In the genomic region with DNA sequence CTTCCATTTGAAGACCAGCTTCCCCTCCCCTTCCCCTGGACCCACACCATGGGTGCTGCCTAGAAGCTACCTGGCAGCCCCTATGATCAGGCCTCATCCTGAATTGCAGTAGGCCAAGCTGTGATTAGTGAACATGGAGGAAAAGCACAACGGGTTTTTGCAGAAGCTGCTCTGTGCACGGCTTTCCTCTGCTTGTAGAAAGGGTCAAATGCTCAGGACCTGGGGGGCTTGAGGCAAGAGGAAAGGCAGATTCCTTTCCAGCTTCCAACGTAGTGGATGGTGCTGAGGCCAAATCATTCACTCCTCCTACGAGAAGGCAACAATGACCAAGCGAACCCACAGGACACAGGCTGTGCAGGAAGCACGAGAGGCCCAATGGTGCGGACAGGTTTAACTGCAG, we compare ENCODE assay signal across 33 cellular contexts.
"Had no signal": no experiment of that assay in that cellular context is flagged by ENCODE, and none has a peak within 500 bp of the region (broad histone marks: within the 10 kb centered on the region; RNA-seq: fewer than 3 reads in every experiment).

No MANE protein-coding gene starts in this region.

- H3K4me1 Mint-ChIP-seq: immature natural killer cell, mesothelial cell of epicardium, naive B cell, neural crest cell had no signal

- H3K9me3 Mint-ChIP-seq: natural killer cell treated with Interleukin-12 subunit alpha and Interleukin-12 subunit beta and Interleukin-15 and Interleukin-18, amount 100 ng/mL, for 72 hours; neural crest cell had no signal

- H3K9me3 ChIP-seq: neutrophil, testis, tibial artery had no signal

- H3K9ac ChIP-seq: parathyroid adenoma had no signal

- H3K4me1 ChIP-seq: esophagus squamous epithelium, heart right ventricle, left lung, parathyroid adenoma, testis, tibial artery, upper lobe of left lung had no signal

- H3K36me3 ChIP-seq: esophagus squamous epithelium, heart right ventricle, left lung, neutrophil, tibial artery, upper lobe of left lung had no signal

- H3K36me3 Mint-ChIP-seq: immature natural killer cell; mesothelial cell of epicardium; naive B cell; natural killer cell treated with Interleukin-12 subunit alpha and Interleukin-12 subunit beta and Interleukin-15 and Interleukin-18, amount 100 ng/mL, for 72 hours had no signal

- H3K4me3 ChIP-seq: dorsolateral prefrontal cortex, esophagus squamous epithelium, heart right ventricle, left lung, mucosa of descending colon, smooth muscle cell, testis, tibial artery, upper lobe of left lung had no signal

- H3K27ac ChIP-seq: dorsolateral prefrontal cortex, esophagus squamous epithelium, heart right ventricle, left lung, neutrophil, parathyroid adenoma, testis, tibial artery, upper lobe of left lung had no signal

- H3K27ac Mint-ChIP-seq: immature natural killer cell; mesothelial cell of epicardium; naive B cell; natural killer cell treated with Interleukin-12 subunit alpha and Interleukin-12 subunit beta and Interleukin-15 and Interleukin-18, amount 100 ng/mL, for 72 hours; progenitor cell of endocrine pancreas had no signal

- H3K4me3 Mint-ChIP-seq: immature natural killer cell; mesothelial cell of epicardium; naive B cell; natural killer cell treated with Interleukin-12 subunit alpha and Interleukin-12 subunit beta and Interleukin-15 and Interleukin-18, amount 100 ng/mL, for 72 hours; neural crest cell had no signal

- DNase-seq: cerebellar nuclear complex; effector CD8-positive, alpha-beta T cell; esophagus squamous epithelium; foreskin melanocyte; glutamatergic neuron; heart right ventricle; hypothalamus; immature natural killer cell; left lung; mesenchymal stem cell; mucosa of descending colon; naive B cell; stimulated activated CD4-positive, alpha-beta T cell treated with anti-CD3 and anti-CD28 coated beads, Interleukin-12 subunit alpha, Interleukin-12 subunit beta, amount 100 ng/mL, for 4 hours; stimulated activated CD4-positive, alpha-beta T cell treated with anti-CD3 and anti-CD28 coated beads, Interleukin-1b, Interleukin-23, amount 100 ng/mL, for 48 hours; stimulated activated CD4-positive, alpha-beta T cell treated with anti-CD3 and anti-CD28 coated beads, Interleukin-4, amount 100 ng/mL, for 1 hour; stimulated activated CD8-positive, alpha-beta memory T cell treated with anti-CD3 and anti-CD28 coated beads, Interleukin-4, amount 100 ng/mL, for 48 hours; stimulated activated naive CD4-positive, alpha-beta T cell; substantia nigra; testis; tibial artery; upper lobe of left lung had no signal

- H3K27me3 ChIP-seq: left lung, neutrophil, testis, tibial artery, upper lobe of left lung had no signal

- FAIRE-seq: endothelial cell of umbilical vein, keratinocyte, urothelium cell line had no signal

- ATAC-seq: heart right ventricle; left lung; mucosa of descending colon; natural killer cell treated with Interleukin-12 subunit alpha and Interleukin-12 subunit beta and Interleukin-15 and Interleukin-18, amount 100 ng/mL, for 72 hours; sciatic nerve had no signal
